In genomic region chr9:80117031-80117430, GRCh38 we compare ENCODE assay signal across 18 cellular contexts.
DNase-seq lines count a peak whose midpoint lies in the region; ATAC-seq and TF ChIP-seq lines count a peak whose summit lies in the region.
"Had no signal": no experiment of that assay in that cellular context is flagged by ENCODE, and none has a peak within 500 bp of the region (broad histone marks: within the 10 kb centered on the region; RNA-seq: fewer than 3 reads in every experiment).

No MANE protein-coding gene starts in this region.

- no peaks in the 10 kb centered on the region for H4K20me1 ChIP-seq in DND-41 (ENCODE audit: insufficient read depth, low read length)
- H4K20me1 ChIP-seq: BLaER1 treated with 17β-estradiol and CSF1 and Interleukin-3, amounts not matched to agents 10 nM and 100 nM had no signal

- no peaks in the 10 kb centered on the region for H3K9me3 ChIP-seq in DND-41 (ENCODE audit: insufficient read depth, low read length, severe bottlenecking)
- H3K9me3 ChIP-seq in endodermal cell (ENCODE audit: control insufficient read depth, low read length): no peaks in the 10 kb centered on the region
- H3K9me3 ChIP-seq: A549 had no signal

- DNase-seq in DND-41 (peak; percentile 5), memory B cell (ENCODE audit: low spot score in 2 of 2) (no peak), posterior vena cava (ENCODE audit: low spot score) (peak; percentile 44), endodermal cell (no peak), Calu3 (no peak)
- DNase-seq: AML-193; CD4-positive, alpha-beta T cell; CD8-positive, alpha-beta memory T cell; COR-L47; DMS79 treated with DMSO at 0.1 percent for 48 hours; EL; GDM1 had no signal

- H3K36me3 ChIP-seq in DND-41 (ENCODE audit: insufficient read depth, low read length) (no peaks in the 10 kb centered on the region), endodermal cell (ENCODE audit: control insufficient read depth, insufficient read depth, low read length) (no peaks in the 10 kb centered on the region)
- H3K36me3 ChIP-seq: BLaER1 treated with 17β-estradiol and CSF1 and Interleukin-3, amounts not matched to agents 10 nM and 100 nM had no signal

- no peak overlapping the region for H2AFZ ChIP-seq in DND-41 (ENCODE audit: low read depth, low read length)

- H3K9me3 Mint-ChIP-seq in memory B cell (peaks cover 3% of the 10 kb centered on the region), endodermal cell (peaks cover 11% of the 10 kb centered on the region), Calu3 (ENCODE audit: low read depth, unreplicated experiment) (no peaks in the 10 kb centered on the region)

- H3K4me1 ChIP-seq in DND-41 (ENCODE audit: insufficient read depth, low read length) (no peaks in the 10 kb centered on the region), endodermal cell (ENCODE audit: control insufficient read depth, insufficient read depth, low read length) (no peaks in the 10 kb centered on the region)
- H3K4me1 ChIP-seq: A549; BLaER1 treated with 17β-estradiol and CSF1 and Interleukin-3, amounts not matched to agents 10 nM and 100 nM had no signal

- no peak overlapping the region for H3K4me3 ChIP-seq in DND-41 (ENCODE audit: low read depth in 1 of 2, low read length in 2 of 2)
- H3K4me3 ChIP-seq in endodermal cell (ENCODE audit: low read length): no peak overlapping the region
- H3K4me3 ChIP-seq: A549; BLaER1 treated with 17β-estradiol and CSF1 and Interleukin-3, amounts not matched to agents 10 nM and 100 nM; GM12878 had no signal

- H3K36me3 Mint-ChIP-seq in memory B cell (peaks cover 2% of the 10 kb centered on the region), endodermal cell (ENCODE audit: low read depth) (no peaks in the 10 kb centered on the region), Calu3 (ENCODE audit: insufficient read depth, unreplicated experiment) (no peaks in the 10 kb centered on the region)
- H3K36me3 Mint-ChIP-seq: CD8-positive, alpha-beta memory T cell had no signal

- no peak overlapping the region for H3K4me2 ChIP-seq in DND-41 (ENCODE audit: insufficient read depth, low read length)
- H3K4me2 ChIP-seq: A549; BLaER1 treated with 17β-estradiol and CSF1 and Interleukin-3, amounts not matched to agents 10 nM and 100 nM had no signal

- intact Hi-C loops in posterior vena cava (cut with DNase I): no loop called here
- intact Hi-C loops in Calu3 (cut with micrococcal nuclease; ENCODE audit: unreplicated experiment): no loop called here

- no TSS peak for BruUV-seq in Calu3 (replicated peaks; lab: Mats Ljungman, UMichigan)

- ATAC-seq in DND-41 (ENCODE audit: insufficient read depth, low read depth): no peak
- peak; percentile 39 for ATAC-seq in memory B cell (ENCODE audit: low read depth)
- ATAC-seq: A549, GM12878 had no signal

- H3K4me3 Mint-ChIP-seq in memory B cell (no peak overlapping the region), endodermal cell (no peak overlapping the region), Calu3 (ENCODE audit: low read depth, unreplicated experiment) (no peak overlapping the region)
- H3K4me3 Mint-ChIP-seq: B cell; CD4-positive, alpha-beta T cell; CD8-positive, alpha-beta memory T cell had no signal

- H3K27ac Mint-ChIP-seq in memory B cell: no peak overlapping the region
- no peak overlapping the region for H3K27ac Mint-ChIP-seq in endodermal cell
- no peak overlapping the region for H3K27ac Mint-ChIP-seq in Calu3 (ENCODE audit: unreplicated experiment)
- H3K27ac Mint-ChIP-seq: B cell; CD4-positive, alpha-beta T cell; CD8-positive, alpha-beta memory T cell had no signal

- H3K4me1 Mint-ChIP-seq in memory B cell (peaks cover 7% of the 10 kb centered on the region), endodermal cell (no peaks in the 10 kb centered on the region), Calu3 (ENCODE audit: low read depth, unreplicated experiment) (no peaks in the 10 kb centered on the region)
- H3K4me1 Mint-ChIP-seq: CD8-positive, alpha-beta memory T cell had no signal

- H3K27me3 Mint-ChIP-seq in memory B cell (no peaks in the 10 kb centered on the region), endodermal cell (ENCODE audit: insufficient read depth) (no peaks in the 10 kb centered on the region), Calu3 (ENCODE audit: unreplicated experiment) (no peaks in the 10 kb centered on the region)
- H3K27me3 Mint-ChIP-seq: B cell had no signal

- H3K79me2 ChIP-seq in DND-41 (ENCODE audit: insufficient read depth, low read length): no peaks in the 10 kb centered on the region

- TF ChIP-seq CTCF in DND-41 (IDR thresholded peaks at IDR 0.05; ENCODE audit: borderline replicate concordance, extremely low read depth, low read length, poor library complexity, severe bottlenecking) (no peak), endodermal cell (conservative IDR thresholded peaks at IDR 0.05) (no peak), Calu3 (IDR thresholded peaks at IDR 0.05; ENCODE audit: unreplicated experiment) (no peak)

- WGBS in endodermal cell (ENCODE audit: insufficient coverage in 1 of 2, insufficient read length in 1 of 2), 2 experiments: 93 to 94% methylated on average over 3 of the region's 3 CpGs

- H3K27ac ChIP-seq in DND-41 (ENCODE audit: low read length): no peak overlapping the region
- H3K27ac ChIP-seq in endodermal cell (ENCODE audit: low read depth, low read length): no peak overlapping the region
- H3K27ac ChIP-seq: 22Rv1; A549; BLaER1 treated with 17β-estradiol and CSF1 and Interleukin-3, amounts not matched to agents 10 nM and 100 nM; C4-2B had no signal

- H3K27me3 ChIP-seq in DND-41 (ENCODE audit: insufficient read depth, low read length, poor library complexity) (no peaks in the 10 kb centered on the region), endodermal cell (ENCODE audit: control insufficient read depth, insufficient read depth, low read length, poor library complexity, severe bottlenecking) (no peaks in the 10 kb centered on the region)
- H3K27me3 ChIP-seq: BLaER1 treated with 17β-estradiol and CSF1 and Interleukin-3, amounts not matched to agents 10 nM and 100 nM had no signal

- no peak overlapping the region for H3K9ac ChIP-seq in DND-41 (ENCODE audit: low read depth, low read length)
- H3K9ac ChIP-seq in endodermal cell (ENCODE audit: extremely low read depth, low read length, poor library complexity, severe bottlenecking): no peak overlapping the region
- H3K9ac ChIP-seq: BLaER1 treated with 17β-estradiol and CSF1 and Interleukin-3, amounts not matched to agents 10 nM and 100 nM had no signal

- CTCF ChIA-PET in Calu3 (lab: Charles Lee): no interaction called here

Comparison
In these comparisons a context has a peak if more than half of its experiments do, and no peak if none do; other contexts are left out.
1. DNase-seq: peak in DND-41 (single experiment) and posterior vena cava (single experiment); none in memory B cell (0 of 2), endodermal cell (single experiment) and Calu3 (single experiment).